Comparison of ENCODE assay signal across 18 cellular contexts in genomic region chr18:34598136-34598635, GRCh38.
"Had no signal": no experiment of that assay in that cellular context is flagged by ENCODE, and none has a peak within 500 bp of the region (broad histone marks: within the 10 kb centered on the region; RNA-seq: fewer than 3 reads in every experiment).

No MANE protein-coding gene starts in this region.

- FAIRE-seq: colon had no signal

- H3K36me3 ChIP-seq: right atrium auricular region, suprapubic skin, transverse colon had no signal

- H3K4me3 ChIP-seq: right atrium auricular region, skin epidermis, suprapubic skin, transverse colon had no signal

- ATAC-seq: activated naive CD4-positive, alpha-beta T cell treated with anti-CD3 and anti-CD28 coated beads, Interleukin-2, amount 50 U/mL, for 72 hours; stimulated activated naive CD8-positive, alpha-beta T cell treated with anti-CD3 and anti-CD28 coated beads, Interleukin-15, Interleukin-2, amounts not matched to agents 100 U/mL and 50 U/mL, for 24 hours had no signal

- H3K27me3 ChIP-seq: right atrium auricular region, suprapubic skin, transverse colon had no signal

- H3K27ac ChIP-seq: skin epidermis, suprapubic skin had no signal

- DNase-seq: activated CD4-positive, alpha-beta T cell treated with anti-CD3 and anti-CD28 coated beads, Interleukin-2, amount 50 U/mL, for 4 hours; activated gamma-delta T cell; amniotic stem cell; endodermal cell; foreskin fibroblast; glutamatergic neuron; hippocampal formation; islet precursor cell; nephron progenitor cell; nucleus accumbens; stimulated activated naive CD8-positive, alpha-beta T cell treated with anti-CD3 and anti-CD28 coated beads, Interleukin-15, Interleukin-2, amounts not matched to agents 100 U/mL and 50 U/mL, for 24 hours; T-helper 2 cell; transverse colon had no signal

- H3K4me1 ChIP-seq: suprapubic skin had no signal

- H3K9me3 ChIP-seq: right atrium auricular region, suprapubic skin, transverse colon had no signal
